Comparison of ENCODE assay signal across 8 cellular contexts in the genomic region with DNA sequence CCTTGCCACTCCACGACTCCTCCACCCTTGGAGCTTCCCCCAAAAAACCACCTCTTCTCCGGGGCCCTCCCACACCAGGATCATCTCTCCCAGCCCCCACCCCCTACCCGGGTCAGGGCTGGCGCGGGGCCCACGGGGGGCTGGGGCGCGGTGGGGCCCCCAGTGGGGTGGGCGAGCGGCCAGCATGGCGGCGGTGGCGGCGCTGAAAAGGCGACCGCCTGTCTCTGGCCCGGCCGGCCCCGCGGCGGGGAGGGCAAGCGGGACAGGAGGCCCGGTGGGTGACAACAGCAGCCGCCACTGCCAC. TPM values are rescaled to one million over a fixed set of nuclear protein-coding genes. Genes with fewer than 3 reads are reported as not detected.
A peak's percentile ranks its signal among the peaks of the same experiment; 100 is the strongest.
DNase-seq lines count a peak whose midpoint lies in the region; ATAC-seq and TF ChIP-seq lines count a peak whose summit lies in the region.

No MANE protein-coding gene starts in this region.

- in situ Hi-C loops in astrocyte of the cerebellum (cut with HindIII; ENCODE audit: low sequenced_read_pairs) = no loop called here

- H3K4me3 ChIP-seq in astrocyte of the cerebellum (ENCODE audit: low read depth, low read length) = peak overlapping the region; percentile 87
- peak overlapping the region; percentile 86 for H3K4me3 ChIP-seq in lung
- peak overlapping the region; percentile 74 for H3K4me3 ChIP-seq in urinary bladder (ENCODE audit: low read depth, low read length)

- H3K36me3 Mint-ChIP-seq in activated naive CD4-positive, alpha-beta T cell treated with anti-CD3 and anti-CD28 coated beads, Interleukin-2, amount 50 U/mL, for 24 hours = peaks cover 16% of the 10 kb centered on the region

- H3K36me3 ChIP-seq in lung (ENCODE audit: control insufficient read depth in 2 of 2, insufficient read depth in 2 of 2, low read length in 2 of 2) = peaks cover 12 to 41% of the 10 kb centered on the region in 2 donors
- peaks cover 8% of the 10 kb centered on the region for H3K36me3 ChIP-seq in urinary bladder (ENCODE audit: insufficient read depth)

- TF ChIP-seq CTCF in astrocyte of the cerebellum (IDR thresholded peaks at IDR 0.05; ENCODE audit: low read depth, low read length, missing control alignments) = no peak
- TF ChIP-seq CTCF in lung (IDR thresholded peaks at IDR 0.05; ENCODE audit: control extremely low read depth, extremely low read depth) = no peak

- H3K27ac ChIP-seq in lung (ENCODE audit: low read depth in 1 of 2, low read length in 1 of 2) (peak overlapping the region; percentile 69 to 92), urinary bladder (ENCODE audit: low read depth) (peak overlapping the region; percentile 72)

- no peak for DNase-seq in activated naive CD4-positive, alpha-beta T cell treated with anti-CD3 and anti-CD28 coated beads, Interleukin-2, amount 50 U/mL, for 16 hours
- DNase-seq in astrocyte of the cerebellum (ENCODE audit: low read depth) (no peak), lung (ENCODE audit: low spot score) (no peak)

- H3K27ac Mint-ChIP-seq in activated naive CD4-positive, alpha-beta T cell treated with anti-CD3 and anti-CD28 coated beads, Interleukin-2, amount 50 U/mL, for 24 hours = peak overlapping the region; percentile 76

- peaks cover 38% of the 10 kb centered on the region for H3K4me1 Mint-ChIP-seq in activated naive CD4-positive, alpha-beta T cell treated with anti-CD3 and anti-CD28 coated beads, Interleukin-2, amount 50 U/mL, for 24 hours

- peaks cover 8% of the 10 kb centered on the region in 2 donors for H3K4me1 ChIP-seq in lung (ENCODE audit: control insufficient read depth in 2 of 2, insufficient read depth in 2 of 2, low read length in 2 of 2)
- H3K4me1 ChIP-seq in urinary bladder (ENCODE audit: insufficient read depth) = peaks cover 3% of the 10 kb centered on the region

- 0 to 2% methylated on average over 15 to 24 of the region's 24 CpGs for WGBS in lung, 2 donors
- 2% methylated on average over 24 of the region's 24 CpGs for WGBS in urinary bladder

- H3K27me3 Mint-ChIP-seq in activated naive CD4-positive, alpha-beta T cell treated with anti-CD3 and anti-CD28 coated beads, Interleukin-2, amount 50 U/mL, for 24 hours = no peaks in the 10 kb centered on the region

- no peaks in the 10 kb centered on the region for H3K27me3 ChIP-seq in lung (ENCODE audit: control insufficient read depth, insufficient read depth)

- H3K4me3 Mint-ChIP-seq in activated naive CD4-positive, alpha-beta T cell treated with anti-CD3 and anti-CD28 coated beads, Interleukin-2, amount 50 U/mL, for 24 hours = peak overlapping the region; percentile 83

- H3K9me3 Mint-ChIP-seq in activated naive CD4-positive, alpha-beta T cell treated with anti-CD3 and anti-CD28 coated beads, Interleukin-2, amount 50 U/mL, for 24 hours = no peaks in the 10 kb centered on the region

- ATAC-seq in lung (ENCODE audit: insufficient read depth, low FRiP score) (no peak), HG03175 (IDR thresholded peaks at IDR 0.05; ENCODE audit: unreplicated experiment) (no peak), esophagus mucosa (no peak), GM19455 (IDR thresholded peaks at IDR 0.05; ENCODE audit: unreplicated experiment) (no peak)

- H3K9me3 ChIP-seq in lung (ENCODE audit: control insufficient read depth in 2 of 2, insufficient read depth in 1 of 2, low read length in 1 of 2) = no peaks in the 10 kb centered on the region

RNA-seq across cellular contexts. Expression of a gene that starts 0.8 kb away (rescaled TPM):
- 10 to 100 TPM; 25.5 to 25.6 TPM for total RNA-seq in lung
- 10 to 100 TPM in 1 of 2 donors, 1 to 10 TPM in 1; 7.9 to 16.1 TPM for polyA plus RNA-seq in lung
- total RNA-seq in urinary bladder = 12.6 TPM
- 17.2 TPM for polyA plus RNA-seq in urinary bladder
- 10.1 TPM for total RNA-seq in esophagus mucosa

RNA-seq across cellular contexts. Expression of a gene that starts 13.1 kb away (rescaled TPM):
- total RNA-seq in lung (100 to 1,000 TPM; 152 to 154 TPM), urinary bladder (146 TPM), esophagus mucosa (294 TPM)
- polyA plus RNA-seq in lung (100 to 1,000 TPM; 249 to 253 TPM), urinary bladder (281 TPM)

RNA-seq across cellular contexts. Expression of a gene that starts 54.5 kb away (rescaled TPM):
- not detected for total RNA-seq in lung
- polyA plus RNA-seq in lung = not detected
- total RNA-seq in urinary bladder = not detected
- not detected for polyA plus RNA-seq in urinary bladder
- not detected for total RNA-seq in esophagus mucosa
